ENCODE assay signal across 12 cellular contexts in the genomic region with DNA sequence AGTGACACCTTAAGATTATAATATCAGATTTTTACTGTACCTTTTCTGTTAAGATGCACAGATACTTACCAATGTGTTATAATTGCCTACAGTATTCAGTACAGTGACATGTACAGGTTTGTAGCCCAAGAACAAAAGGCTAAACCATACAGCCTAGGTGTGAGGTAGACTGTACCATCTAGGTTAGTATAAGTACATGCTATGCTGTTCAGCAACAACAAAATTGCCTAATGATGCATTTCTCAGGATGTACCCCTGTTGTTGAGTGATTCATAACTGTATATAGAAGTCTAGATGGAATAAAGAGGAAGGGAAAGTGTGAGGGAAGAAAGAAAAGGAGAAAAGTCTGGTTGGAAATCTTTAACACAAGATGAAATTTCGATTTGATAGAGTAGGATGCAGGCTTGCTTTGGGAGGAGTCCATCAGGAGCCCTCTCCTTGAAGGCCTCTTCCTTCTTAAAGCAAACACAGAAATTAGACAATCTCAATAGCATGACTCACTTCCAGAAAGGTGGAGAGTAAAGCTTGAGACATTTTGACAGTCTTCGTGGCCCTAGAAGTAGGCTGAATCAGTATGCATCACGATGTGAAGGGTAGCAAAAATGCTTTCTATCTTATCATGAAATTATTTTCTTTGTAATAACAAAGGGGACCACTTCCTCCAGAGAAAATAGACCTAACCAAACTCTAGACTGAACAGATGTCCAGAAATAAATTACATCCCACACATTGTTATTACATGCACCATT.
DNase-seq lines count a peak whose midpoint lies in the region; ATAC-seq, FAIRE-seq and TF ChIP-seq lines count a peak whose summit lies in the region.
"Had no signal": no experiment of that assay in that cellular context is flagged by ENCODE, and none has a peak within 500 bp of the region (broad histone marks: within the 10 kb centered on the region; RNA-seq: fewer than 3 reads in every experiment).

No MANE protein-coding gene starts in this region.

- POLR2A ChIA-PET in SK-N-SH (lab: Yijun Ruan, JAX) = no interaction called here

- peaks cover 28% of the 10 kb centered on the region for H3F3A ChIP-seq in SK-N-SH (replicated peaks; ENCODE audit: insufficient read depth)

- intact Hi-C loops in pancreas (cut with DNase I) = no loop called here

- H3K27me3 ChIP-seq in SK-N-SH (ENCODE audit: insufficient read depth) = no peaks in the 10 kb centered on the region
- no peaks in the 10 kb centered on the region for H3K27me3 ChIP-seq in pancreas

- CTCF ChIA-PET in SK-N-SH (lab: Yijun Ruan, JAX) = interaction anchor here (1.2 kb wide), 1 partner anchor 11 kb away, joined by 3 read pairs; no protein-coding TSS in a partner anchor

- H3K9me3 ChIP-seq in SK-N-SH = no peaks in the 10 kb centered on the region
- H3K9me3 ChIP-seq in pancreas = no peaks in the 10 kb centered on the region

- H4K20me1 ChIP-seq in SK-N-SH (ENCODE audit: insufficient read depth) = no peaks in the 10 kb centered on the region

- no peaks in the 10 kb centered on the region for H3K9me2 ChIP-seq in SK-N-SH

- 10% methylated on average over 3 of the region's 3 CpGs for WGBS in SK-N-SH (ENCODE audit: low lambda C conversion rate)
- 46 to 52% methylated on average over 3 of the region's 3 CpGs for WGBS in pancreas, 2 donors

- H3K4me2 ChIP-seq in SK-N-SH = peak overlapping the region; percentile 42

- H3K27ac ChIP-seq in SK-N-SH (ENCODE audit: low read depth in 2 of 2, low read length in 1 of 2) (peak overlapping the region in 1 of 2 experiments; percentile 79; a peak in 2 of 4 replicates), pancreas (no peak overlapping the region)

- TF ChIP-seq CTCF in SK-N-SH (IDR thresholded peaks at IDR 0.05) (no peak), pancreas (IDR thresholded peaks at IDR 0.05) (no peak)

- H3K36me3 ChIP-seq in SK-N-SH (replicated peaks in 1 of 2; ENCODE audit: control insufficient read depth in 1 of 2, insufficient read depth in 2 of 2, low read length in 1 of 2) (no peaks in the 10 kb centered on the region), pancreas (no peaks in the 10 kb centered on the region)

- peak in 1 of 2 experiments; percentile 33; a peak in 1 of 4 replicates for TF ChIP-seq EP300 in SK-N-SH (IDR thresholded peaks at IDR 0.05; ENCODE audit: borderline replicate concordance in 1 of 2, low read depth in 1 of 2, low read length in 1 of 2)

- DNase-seq in ELR (ENCODE audit: low read depth) (peak; percentile 94), SK-N-SH (no peak), kidney tubule cell (ENCODE audit: low spot score) (peak; percentile 30), dedifferentiated amniotic fluid mesenchymal stem cell (ENCODE audit: extremely low spot score) (no peak), pancreas (no peak)
- no peak for DNase-seq in activated effector memory CD4-positive, alpha-beta T cell treated with anti-CD3 and anti-CD28 coated beads, Interleukin-2, amount 50 U/mL, for 16 hours
- DNase-seq: activated CD4-positive, alpha-beta T cell treated with anti-CD3 and anti-CD28 coated beads, Interleukin-2, amount 10 ng/mL, durations not matched to agents 7 days and 5 days; DMS153; effector memory CD8-positive, alpha-beta T cell; NCI-H446 treated with DMSO at 0.1 percent for 48 hours had no signal

- H3K4me3 ChIP-seq in SK-N-SH (ENCODE audit: low read depth in 2 of 2, low read length in 1 of 2) (peak overlapping the region in 1 of 2 experiments; percentile 15; a peak in 1 of 4 replicates), pancreas (no peak overlapping the region)

- peak; percentile 42 for ATAC-seq in HG02623 (IDR thresholded peaks at IDR 0.05; ENCODE audit: unreplicated experiment)
- no peak for ATAC-seq in pancreas
- ATAC-seq in HG02970 (IDR thresholded peaks at IDR 0.05; ENCODE audit: low FRiP score, unreplicated experiment) = no peak
- ATAC-seq: effector memory CD8-positive, alpha-beta T cell had no signal

- no peaks in the 10 kb centered on the region for H3K79me2 ChIP-seq in SK-N-SH (ENCODE audit: insufficient read depth)

- H3K9ac ChIP-seq in SK-N-SH = no peak overlapping the region

- H3K4me1 ChIP-seq in SK-N-SH (ENCODE audit: control insufficient read depth in 1 of 2, insufficient read depth in 2 of 2, low read depth in 1 of 2, low read length in 1 of 2) = peaks cover 0 to 36% of the 10 kb centered on the region in 2 experiments
- no peaks in the 10 kb centered on the region for H3K4me1 ChIP-seq in pancreas

- H2AFZ ChIP-seq in SK-N-SH (ENCODE audit: low read depth) = no peak overlapping the region

- FAIRE-seq in pancreas (lab: Jason Lieb, UNC) = no peak

- no peak for TF ChIP-seq RAD21 in SK-N-SH (IDR thresholded peaks at IDR 0.05; ENCODE audit: low read length)

TF ChIP-seq in SK-N-SH, 30 proteins besides CTCF, POLR2A, EP300 and RAD21 (continues in another document):
- TF ChIP-seq RCOR1 (IDR thresholded peaks at IDR 0.05; ENCODE audit: low read length) (no peak), GATA2 (CRISPR knock-in tag; IDR thresholded peaks at IDR 0.05) (no peak), JUND (IDR thresholded peaks at IDR 0.05) (peak; percentile 60), FOXJ3 (CRISPR knock-in tag; IDR thresholded peaks at IDR 0.05) (no peak), FOXM1 (IDR thresholded peaks at IDR 0.05; ENCODE audit: low read depth) (no peak), RXRA (IDR thresholded peaks at IDR 0.05; ENCODE audit: borderline replicate concordance, low read depth) (peak; percentile 19; the same call in 1 of the 2 replicates), NFIC (IDR thresholded peaks at IDR 0.05; ENCODE audit: borderline replicate concordance) (no peak), TCF12 (IDR thresholded peaks at IDR 0.05) (peak; percentile 54), RFX5 (IDR thresholded peaks at IDR 0.05; ENCODE audit: low read length) (no peak), ELF1 (IDR thresholded peaks at IDR 0.05) (no peak), FOSL2 (IDR thresholded peaks at IDR 0.05; ENCODE audit: borderline replicate concordance, low read depth) (peak; percentile 79), SIN3A (IDR thresholded peaks at IDR 0.05; ENCODE audit: borderline replicate concordance, low read depth, low read length) (no peak), YY1 (IDR thresholded peaks at IDR 0.05; ENCODE audit: low read depth) (no peak), TAF1 (IDR thresholded peaks at IDR 0.05; ENCODE audit: borderline replicate concordance, low read depth, low read length) (no peak), TEAD4 (IDR thresholded peaks at IDR 0.05; ENCODE audit: borderline replicate concordance, insufficient read depth) (peak; percentile 28; the same call in 1 of the 2 replicates)
- TF ChIP-seq, protein P1, sequence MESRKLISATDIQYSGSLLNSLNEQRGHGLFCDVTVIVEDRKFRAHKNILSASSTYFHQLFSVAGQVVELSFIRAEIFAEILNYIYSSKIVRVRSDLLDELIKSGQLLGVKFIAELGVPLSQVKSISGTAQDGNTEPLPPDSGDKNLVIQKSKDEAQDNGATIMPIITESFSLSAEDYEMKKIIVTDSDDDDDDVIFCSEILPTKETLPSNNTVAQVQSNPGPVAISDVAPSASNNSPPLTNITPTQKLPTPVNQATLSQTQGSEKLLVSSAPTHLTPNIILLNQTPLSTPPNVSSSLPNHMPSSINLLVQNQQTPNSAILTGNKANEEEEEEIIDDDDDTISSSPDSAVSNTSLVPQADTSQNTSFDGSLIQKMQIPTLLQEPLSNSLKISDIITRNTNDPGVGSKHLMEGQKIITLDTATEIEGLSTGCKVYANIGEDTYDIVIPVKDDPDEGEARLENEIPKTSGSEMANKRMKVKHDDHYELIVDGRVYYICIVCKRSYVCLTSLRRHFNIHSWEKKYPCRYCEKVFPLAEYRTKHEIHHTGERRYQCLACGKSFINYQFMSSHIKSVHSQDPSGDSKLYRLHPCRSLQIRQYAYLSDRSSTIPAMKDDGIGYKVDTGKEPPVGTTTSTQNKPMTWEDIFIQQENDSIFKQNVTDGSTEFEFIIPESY (IDR thresholded peaks at IDR 0.05; ENCODE audit: borderline replicate concordance, low read depth) = no peak
- TF ChIP-seq, protein P2, sequence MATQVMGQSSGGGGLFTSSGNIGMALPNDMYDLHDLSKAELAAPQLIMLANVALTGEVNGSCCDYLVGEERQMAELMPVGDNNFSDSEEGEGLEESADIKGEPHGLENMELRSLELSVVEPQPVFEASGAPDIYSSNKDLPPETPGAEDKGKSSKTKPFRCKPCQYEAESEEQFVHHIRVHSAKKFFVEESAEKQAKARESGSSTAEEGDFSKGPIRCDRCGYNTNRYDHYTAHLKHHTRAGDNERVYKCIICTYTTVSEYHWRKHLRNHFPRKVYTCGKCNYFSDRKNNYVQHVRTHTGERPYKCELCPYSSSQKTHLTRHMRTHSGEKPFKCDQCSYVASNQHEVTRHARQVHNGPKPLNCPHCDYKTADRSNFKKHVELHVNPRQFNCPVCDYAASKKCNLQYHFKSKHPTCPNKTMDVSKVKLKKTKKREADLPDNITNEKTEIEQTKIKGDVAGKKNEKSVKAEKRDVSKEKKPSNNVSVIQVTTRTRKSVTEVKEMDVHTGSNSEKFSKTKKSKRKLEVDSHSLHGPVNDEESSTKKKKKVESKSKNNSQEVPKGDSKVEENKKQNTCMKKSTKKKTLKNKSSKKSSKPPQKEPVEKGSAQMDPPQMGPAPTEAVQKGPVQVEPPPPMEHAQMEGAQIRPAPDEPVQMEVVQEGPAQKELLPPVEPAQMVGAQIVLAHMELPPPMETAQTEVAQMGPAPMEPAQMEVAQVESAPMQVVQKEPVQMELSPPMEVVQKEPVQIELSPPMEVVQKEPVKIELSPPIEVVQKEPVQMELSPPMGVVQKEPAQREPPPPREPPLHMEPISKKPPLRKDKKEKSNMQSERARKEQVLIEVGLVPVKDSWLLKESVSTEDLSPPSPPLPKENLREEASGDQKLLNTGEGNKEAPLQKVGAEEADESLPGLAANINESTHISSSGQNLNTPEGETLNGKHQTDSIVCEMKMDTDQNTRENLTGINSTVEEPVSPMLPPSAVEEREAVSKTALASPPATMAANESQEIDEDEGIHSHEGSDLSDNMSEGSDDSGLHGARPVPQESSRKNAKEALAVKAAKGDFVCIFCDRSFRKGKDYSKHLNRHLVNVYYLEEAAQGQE (IDR thresholded peaks at IDR 0.05; ENCODE audit: low read depth, low read length) = no peak
- TF ChIP-seq, protein P3, sequence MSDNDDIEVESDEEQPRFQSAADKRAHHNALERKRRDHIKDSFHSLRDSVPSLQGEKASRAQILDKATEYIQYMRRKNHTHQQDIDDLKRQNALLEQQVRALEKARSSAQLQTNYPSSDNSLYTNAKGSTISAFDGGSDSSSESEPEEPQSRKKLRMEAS (IDR thresholded peaks at IDR 0.05; ENCODE audit: low read depth) = peak; percentile 20; the same call in 1 of the 2 replicates

Comparison
In these comparisons a context has a peak if more than half of its experiments do, and no peak if none do; other contexts are left out.
1. DNase-seq: peak in ELR (single experiment) and kidney tubule cell (single experiment); none in SK-N-SH (single experiment), activated effector memory CD4-positive, alpha-beta T cell treated with anti-CD3 and anti-CD28 coated beads, Interleukin-2, amount 50 U/mL, for 16 hours (single experiment), dedifferentiated amniotic fluid mesenchymal stem cell (single experiment) and pancreas (0 of 6).